ENCODE assay signal across 1 cellular context in genomic region chr17:16438557-16439302, GRCh38.
A peak's percentile ranks its signal among the peaks of the same experiment; 100 is the strongest.
TF ChIP-seq lines count a peak whose summit lies in the region.

No MANE protein-coding gene starts in this region.

TF ChIP-seq in HepG2, 621 proteins besides CTCF, POLR2A, EP300 and RAD21 (continued from another document and continues in another):
- TF ChIP-seq MLXIP (CRISPR knock-in tag; IDR thresholded peaks at IDR 0.05; ENCODE audit: borderline replicate concordance): no peak
- no peak for TF ChIP-seq CENPT (CRISPR knock-in tag; IDR thresholded peaks at IDR 0.05; ENCODE audit: low read depth)
- TF ChIP-seq ZNF441 (CRISPR knock-in tag; IDR thresholded peaks at IDR 0.05; ENCODE audit: borderline replicate concordance): peak; percentile 27; the same call in 1 of the 2 replicates
- TF ChIP-seq ZNF503 (CRISPR knock-in tag; IDR thresholded peaks at IDR 0.05): no peak; the same call in none of the 2 replicates
- TF ChIP-seq HHEX (CRISPR knock-in tag; IDR thresholded peaks at IDR 0.05): no peak
- TF ChIP-seq ZNF761 (CRISPR knock-in tag; conservative IDR thresholded peaks at IDR 0.05): peak; percentile 9; the same call in 1 of the 2 replicates
- peak; percentile 7; the same call in 1 of the 2 replicates for TF ChIP-seq ETV5 (CRISPR knock-in tag; IDR thresholded peaks at IDR 0.05; ENCODE audit: borderline replicate concordance)
- peak; percentile 85 for TF ChIP-seq NR2F6 (IDR thresholded peaks at IDR 0.05)
- peak; percentile 77 for TF ChIP-seq NR2F6 (CRISPR knock-in tag; IDR thresholded peaks at IDR 0.05)
- no peak for TF ChIP-seq JARID2 (CRISPR knock-in tag; IDR thresholded peaks at IDR 0.05; ENCODE audit: insufficient replicate concordance)
- TF ChIP-seq STAT6 (CRISPR knock-in tag; IDR thresholded peaks at IDR 0.05; ENCODE audit: borderline replicate concordance): no peak; the same call in 1 of the 2 replicates
- TF ChIP-seq KLF11 (CRISPR knock-in tag; IDR thresholded peaks at IDR 0.05): peak; percentile 69; the same call in 1 of the 2 replicates
- TF ChIP-seq ELF3 (CRISPR knock-in tag; IDR thresholded peaks at IDR 0.05): peak; percentile 12; the same call in 1 of the 2 replicates
- no peak for TF ChIP-seq WIZ (CRISPR knock-in tag; IDR thresholded peaks at IDR 0.05)
- TF ChIP-seq ZNF850 (CRISPR knock-in tag; conservative IDR thresholded peaks at IDR 0.05): 0 out of 2 replicates have a peak, but pooled peaks have one; percentile 4
- 0 out of 2 replicates have a peak, but pooled peaks have one; percentile 22 for TF ChIP-seq NR0B2 (CRISPR knock-in tag; IDR thresholded peaks at IDR 0.05)
- no peak for TF ChIP-seq ZBTB7B (CRISPR knock-in tag; IDR thresholded peaks at IDR 0.05)
- TF ChIP-seq SMARCE1 (IDR thresholded peaks at IDR 0.05; ENCODE audit: borderline replicate concordance): no peak
- TF ChIP-seq IKZF4 (CRISPR knock-in tag; IDR thresholded peaks at IDR 0.05; ENCODE audit: borderline replicate concordance, low read depth, not compliant biosample characterization): no peak
- TF ChIP-seq MTA3 (CRISPR knock-in tag; IDR thresholded peaks at IDR 0.05): no peak
- TF ChIP-seq ZNF790 (CRISPR knock-in tag; IDR thresholded peaks at IDR 0.05; ENCODE audit: borderline replicate concordance): no peak
- TF ChIP-seq USF2 (IDR thresholded peaks at IDR 0.05; ENCODE audit: low read depth, low read length): peak; percentile 91
- peak; percentile 91; the same call in 1 of the 2 replicates for TF ChIP-seq USF2 (CRISPR knock-in tag; IDR thresholded peaks at IDR 0.05; ENCODE audit: borderline replicate concordance)
- no peak for TF ChIP-seq ADNP (CRISPR knock-in tag; IDR thresholded peaks at IDR 0.05)
- TF ChIP-seq ZNF335 (CRISPR knock-in tag; IDR thresholded peaks at IDR 0.05): peak; percentile 68; the same call in 1 of the 2 replicates
- no peak for TF ChIP-seq ZNF552 (CRISPR knock-in tag; IDR thresholded peaks at IDR 0.05; ENCODE audit: borderline replicate concordance)
- TF ChIP-seq PRDM10 (CRISPR knock-in tag; IDR thresholded peaks at IDR 0.05; ENCODE audit: low read depth): peak; percentile 100
- peak; percentile 81 for TF ChIP-seq ZFY (CRISPR knock-in tag; IDR thresholded peaks at IDR 0.05)
- TF ChIP-seq SOX13 (IDR thresholded peaks at IDR 0.05): no peak
- TF ChIP-seq SOX13 (CRISPR knock-in tag; conservative IDR thresholded peaks at IDR 0.05 in 1 of 2, IDR thresholded peaks at IDR 0.05 in 1 of 2): peak in 1 of 2 experiments; percentile 34; a peak in 3 of 4 replicates
- TF ChIP-seq ZNF232 (CRISPR knock-in tag; IDR thresholded peaks at IDR 0.05; ENCODE audit: borderline replicate concordance): peak; percentile 38; the same call in 1 of the 2 replicates
- TF ChIP-seq FOXO4 (CRISPR knock-in tag; conservative IDR thresholded peaks at IDR 0.05): 0 out of 2 replicates have a peak, but pooled peaks have one; percentile 34
- TF ChIP-seq HBP1 (CRISPR knock-in tag; IDR thresholded peaks at IDR 0.05; ENCODE audit: low read depth): peak; percentile 79
- TF ChIP-seq RFXAP (CRISPR knock-in tag; IDR thresholded peaks at IDR 0.05; ENCODE audit: borderline replicate concordance): peak; percentile 44
- no peak for TF ChIP-seq TSC22D2 (CRISPR knock-in tag; IDR thresholded peaks at IDR 0.05; ENCODE audit: borderline replicate concordance)
- no peak for TF ChIP-seq ATRX (CRISPR knock-in tag; IDR thresholded peaks at IDR 0.05; ENCODE audit: borderline replicate concordance)
- TF ChIP-seq ZNF230 (CRISPR knock-in tag; IDR thresholded peaks at IDR 0.05): peak; percentile 95
- peak; percentile 80; the same call in 1 of the 2 replicates for TF ChIP-seq ZNF124 (CRISPR knock-in tag; IDR thresholded peaks at IDR 0.05)
- TF ChIP-seq ZNF253 (CRISPR knock-in tag; IDR thresholded peaks at IDR 0.05; ENCODE audit: borderline replicate concordance): no peak
- TF ChIP-seq FOSL2 (CRISPR knock-in tag; IDR thresholded peaks at IDR 0.05): peak; percentile 58
- no peak; the same call in 1 of the 2 replicates for TF ChIP-seq ZNF703 (CRISPR knock-in tag; IDR thresholded peaks at IDR 0.05; ENCODE audit: borderline replicate concordance)
- 0 out of 2 replicates have a peak, but pooled peaks have one; percentile 12 for TF ChIP-seq ZBTB21 (CRISPR knock-in tag; IDR thresholded peaks at IDR 0.05)
- peak; percentile 70; the same call in 1 of the 2 replicates for TF ChIP-seq ZNF670 (CRISPR knock-in tag; IDR thresholded peaks at IDR 0.05; ENCODE audit: borderline replicate concordance)
- no peak for TF ChIP-seq ZNF770 (CRISPR knock-in tag; IDR thresholded peaks at IDR 0.05)
